ENCODE assay signal across 16 cellular contexts in genomic region chr16:86134802-86135461, GRCh38.
"Had no signal": no experiment of that assay in that cellular context is flagged by ENCODE, and none has a peak within 500 bp of the region (broad histone marks: within the 10 kb centered on the region; RNA-seq: fewer than 3 reads in every experiment).

No MANE protein-coding gene starts in this region.

- H3K27me3 ChIP-seq: left lung, transverse colon had no signal

- ATAC-seq: effector memory CD8-positive, alpha-beta T cell; left lung; naive thymus-derived CD8-positive, alpha-beta T cell had no signal

- H3K4me1 Mint-ChIP-seq: activated B cell treated with CpG ODN at 0.5 μM for 24 hours; activated naive CD8-positive, alpha-beta T cell treated with anti-CD3 and anti-CD28 coated beads, Interleukin-2, amount 10 ng/mL, durations not matched to agents 7 days and 5 days; naive thymus-derived CD8-positive, alpha-beta T cell had no signal

- H3K9me3 ChIP-seq: left lung, neutrophil, transverse colon had no signal

- H3K27ac Mint-ChIP-seq: activated B cell treated with CpG ODN at 0.5 μM for 24 hours; activated naive CD8-positive, alpha-beta T cell treated with anti-CD3 and anti-CD28 coated beads, Interleukin-2, amount 10 ng/mL, durations not matched to agents 7 days and 5 days; effector memory CD8-positive, alpha-beta T cell; naive thymus-derived CD8-positive, alpha-beta T cell had no signal

- H3K9me3 Mint-ChIP-seq: activated B cell treated with CpG ODN at 0.5 μM for 24 hours; activated naive CD8-positive, alpha-beta T cell treated with anti-CD3 and anti-CD28 coated beads, Interleukin-2, amount 10 ng/mL, durations not matched to agents 7 days and 5 days; effector memory CD8-positive, alpha-beta T cell; naive thymus-derived CD8-positive, alpha-beta T cell had no signal

- H3K36me3 Mint-ChIP-seq: activated naive CD8-positive, alpha-beta T cell treated with anti-CD3 and anti-CD28 coated beads, Interleukin-2, amount 10 ng/mL, durations not matched to agents 7 days and 5 days; naive thymus-derived CD8-positive, alpha-beta T cell had no signal

- H3K4me3 Mint-ChIP-seq: activated B cell treated with CpG ODN at 0.5 μM for 24 hours; activated naive CD8-positive, alpha-beta T cell treated with anti-CD3 and anti-CD28 coated beads, Interleukin-2, amount 10 ng/mL, durations not matched to agents 7 days and 5 days; effector memory CD8-positive, alpha-beta T cell; naive thymus-derived CD8-positive, alpha-beta T cell had no signal

- H3K27ac ChIP-seq: left lung, neutrophil, transverse colon had no signal

- H3K4me1 ChIP-seq: left lung, transverse colon had no signal

- DNase-seq: activated B cell treated with CpG ODN at 0.5 μM for 24 hours; activated CD4-positive, alpha-beta T cell treated with anti-CD3 and anti-CD28 coated beads for 48 hours; activated CD8-positive, alpha-beta memory T cell treated with anti-CD3 and anti-CD28 coated beads, Interleukin-2, amount 50 U/mL, for 48 hours; activated naive CD8-positive, alpha-beta T cell treated with anti-CD3 and anti-CD28 coated beads, Interleukin-2, amount 10 ng/mL, durations not matched to agents 7 days and 5 days; anterior cingulate cortex; dermis blood vessel endothelial cell; effector memory CD8-positive, alpha-beta T cell; hippocampal formation; kidney; left lung; mammary epithelial cell; stimulated activated CD4-positive, alpha-beta T cell treated with anti-CD3 and anti-CD28 coated beads, Interleukin-2, amount 100 ng/mL, for 48 hours; stimulated activated naive CD4-positive, alpha-beta T cell; transverse colon had no signal
